ENCODE assay signal across 8 cellular contexts in the genomic region with DNA sequence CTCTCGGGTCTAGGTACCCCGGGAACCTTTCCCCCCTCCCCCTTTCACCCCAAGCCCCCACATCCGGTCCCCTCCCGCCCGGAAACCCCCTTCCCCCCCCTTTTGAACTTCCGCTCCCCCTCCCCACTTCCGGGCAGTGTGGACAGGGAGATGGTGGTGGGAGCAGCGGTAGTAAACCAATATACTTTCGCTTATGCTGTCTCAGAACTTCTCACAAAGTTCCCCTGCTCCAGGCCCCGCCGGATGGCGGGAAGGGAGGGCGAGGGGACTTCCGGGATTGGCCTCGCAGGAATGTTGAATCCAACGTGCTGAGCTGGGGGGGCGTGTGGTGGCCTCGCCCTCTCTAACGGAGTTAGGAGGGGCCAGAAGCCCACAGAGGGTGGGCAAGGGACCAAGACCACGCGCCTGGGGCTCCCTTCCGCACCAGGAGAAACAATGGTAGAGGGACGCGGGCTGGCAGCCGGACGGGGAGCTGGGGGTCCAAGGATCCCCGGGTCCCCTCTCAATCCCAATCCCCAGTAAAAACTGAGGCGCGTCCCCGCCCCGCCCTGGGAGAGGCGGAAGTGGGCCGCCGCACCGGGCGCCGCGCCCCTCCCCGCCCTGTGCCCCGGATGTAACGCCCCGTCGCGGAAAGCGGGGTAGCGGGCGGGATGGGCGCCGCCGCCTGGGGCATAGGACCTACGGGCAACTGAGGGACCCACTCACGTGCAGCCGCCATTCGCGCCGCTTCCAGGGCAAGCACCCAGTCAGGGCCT. TPM values are rescaled to one million over a fixed set of nuclear protein-coding genes. Genes with fewer than 3 reads are reported as not detected.
DNase-seq lines count a peak whose midpoint lies in the region; ATAC-seq and TF ChIP-seq lines count a peak whose summit lies in the region.

No MANE protein-coding gene starts in this region.

- ATAC-seq in GM18868 (IDR thresholded peaks at IDR 0.05; ENCODE audit: unreplicated experiment): no peak

- H3K27ac Mint-ChIP-seq in activated CD4-positive, alpha-beta T cell treated with anti-CD3 and anti-CD28 coated beads, Interleukin-2, amount 10 ng/mL, durations not matched to agents 7 days and 5 days: peak overlapping the region; percentile 99
- peak overlapping the region; percentile 90 for H3K27ac Mint-ChIP-seq in dendritic cell treated with granulocyte-macrophage colony-stimulating factor and Interleukin-4, amounts not matched to agents 40 ng/mL and 50 ng/mL, for 4 days

- H3K36me3 Mint-ChIP-seq in activated CD4-positive, alpha-beta T cell treated with anti-CD3 and anti-CD28 coated beads, Interleukin-2, amount 10 ng/mL, durations not matched to agents 7 days and 5 days (ENCODE audit: low read depth): peaks cover 47% of the 10 kb centered on the region
- H3K36me3 Mint-ChIP-seq in dendritic cell treated with granulocyte-macrophage colony-stimulating factor and Interleukin-4, amounts not matched to agents 40 ng/mL and 50 ng/mL, for 4 days (ENCODE audit: low read depth): peaks cover 63% of the 10 kb centered on the region

- WGBS in lower leg skin, 2 donors: 0% methylated on average over 27 to 37 of the region's 56 CpGs

- H3K4me1 Mint-ChIP-seq in activated CD4-positive, alpha-beta T cell treated with anti-CD3 and anti-CD28 coated beads, Interleukin-2, amount 10 ng/mL, durations not matched to agents 7 days and 5 days: peaks cover 47% of the 10 kb centered on the region
- H3K4me1 Mint-ChIP-seq in dendritic cell treated with granulocyte-macrophage colony-stimulating factor and Interleukin-4, amounts not matched to agents 40 ng/mL and 50 ng/mL, for 4 days (ENCODE audit: low read depth): peaks cover 68% of the 10 kb centered on the region

- TF ChIP-seq CTCF in lower leg skin (IDR thresholded peaks at IDR 0.05): no peak

- no peaks in the 10 kb centered on the region for H3K9me3 Mint-ChIP-seq in activated CD4-positive, alpha-beta T cell treated with anti-CD3 and anti-CD28 coated beads, Interleukin-2, amount 10 ng/mL, durations not matched to agents 7 days and 5 days
- no peaks in the 10 kb centered on the region for H3K9me3 Mint-ChIP-seq in dendritic cell treated with granulocyte-macrophage colony-stimulating factor and Interleukin-4, amounts not matched to agents 40 ng/mL and 50 ng/mL, for 4 days

- H3K4me3 ChIP-seq in lower leg skin (ENCODE audit: low read depth, poor library complexity, severe bottlenecking): peak overlapping the region; percentile 99

- CTCF ChIA-PET in activated CD4-positive, alpha-beta T cell treated with anti-CD3 and anti-CD28 coated beads, Interleukin-2, amount 10 ng/mL, durations not matched to agents 7 days and 5 days (lab: Charles Lee): interaction anchor here (0.6 to 0.8 kb wide), 2 partner anchors 9 to 20 kb away, joined by 3 read pairs; a partner anchor contains a TSS

- intact Hi-C loops in dendritic cell treated with granulocyte-macrophage colony-stimulating factor and Interleukin-4, amounts not matched to agents 40 ng/mL and 50 ng/mL, for 4 days (cut with micrococcal nuclease): loop anchor here (1.0 to 5.0 kb wide), 4 partner anchors 7 to 40 kb away; a partner anchor contains a TSS
- intact Hi-C loops in lower leg skin (cut with DNase I; ENCODE audit: low total_unique reads): no loop called here

- peak overlapping the region; percentile 92 for H3K4me3 Mint-ChIP-seq in activated CD4-positive, alpha-beta T cell treated with anti-CD3 and anti-CD28 coated beads, Interleukin-2, amount 10 ng/mL, durations not matched to agents 7 days and 5 days
- peak overlapping the region; percentile 84 for H3K4me3 Mint-ChIP-seq in dendritic cell treated with granulocyte-macrophage colony-stimulating factor and Interleukin-4, amounts not matched to agents 40 ng/mL and 50 ng/mL, for 4 days

- no peak for TF ChIP-seq POLR2A in lower leg skin (IDR thresholded peaks at IDR 0.05)

- DNase-seq in NK-92 treated with Interleukin-12 subunit alpha and Interleukin-12 subunit beta, amount 100 ng/mL, for 24 hours (lab: John Stamatoyannopoulos, UW): peak; percentile 55
- DNase-seq in NK-92 (lab: John Stamatoyannopoulos, UW; ENCODE audit: unreplicated experiment): no peak
- peak; percentile 48 for DNase-seq in NCI-H1105 (lab: John Stamatoyannopoulos, UW)
- peak; percentile 78 for DNase-seq in activated CD4-positive, alpha-beta T cell treated with anti-CD3 and anti-CD28 coated beads, Interleukin-2, amount 10 ng/mL, durations not matched to agents 7 days and 5 days
- DNase-seq in lower leg skin (ENCODE audit: low spot score in 2 of 2): peak; percentile 35 to 93
- DNase-seq in stimulated activated CD8-positive, alpha-beta memory T cell treated with anti-CD3 and anti-CD28 coated beads, Interleukin-15, amount 100 ng/mL, for 1 hour (ENCODE audit: low read depth): peak; percentile 32

- POLR2A ChIA-PET in activated CD4-positive, alpha-beta T cell treated with anti-CD3 and anti-CD28 coated beads, Interleukin-2, amount 10 ng/mL, durations not matched to agents 7 days and 5 days (lab: Charles Lee): interaction anchor here (1.0 to 6.2 kb wide), 2 partner anchors 14 to 20 kb away, joined by 3 to 44 read pairs; a partner anchor contains a TSS

- H3K27me3 Mint-ChIP-seq in activated CD4-positive, alpha-beta T cell treated with anti-CD3 and anti-CD28 coated beads, Interleukin-2, amount 10 ng/mL, durations not matched to agents 7 days and 5 days: no peaks in the 10 kb centered on the region
- H3K27me3 Mint-ChIP-seq in dendritic cell treated with granulocyte-macrophage colony-stimulating factor and Interleukin-4, amounts not matched to agents 40 ng/mL and 50 ng/mL, for 4 days: no peaks in the 10 kb centered on the region

RNA-seq across cellular contexts. Expression of a gene that starts 0.7 kb away (rescaled TPM):
- 1,000 to 10,000 TPM; 2,428 to 2,438 TPM for total RNA-seq in activated CD4-positive, alpha-beta T cell treated with anti-CD3 and anti-CD28 coated beads, Interleukin-2, amount 10 ng/mL, durations not matched to agents 7 days and 5 days
- 100 to 1,000 TPM; 479 to 709 (median 540) TPM for total RNA-seq in lower leg skin

RNA-seq across cellular contexts. Expression of a gene that starts 3.3 kb away (rescaled TPM):
- total RNA-seq in activated CD4-positive, alpha-beta T cell treated with anti-CD3 and anti-CD28 coated beads, Interleukin-2, amount 10 ng/mL, durations not matched to agents 7 days and 5 days: 10 to 100 TPM; 44.9 to 54.8 TPM
- 1 to 10 TPM; 1.0 to 7.9 (median 4.9) TPM for total RNA-seq in lower leg skin

RNA-seq across cellular contexts. Expression of a gene that starts 7.5 kb away (rescaled TPM):
- total RNA-seq in activated CD4-positive, alpha-beta T cell treated with anti-CD3 and anti-CD28 coated beads, Interleukin-2, amount 10 ng/mL, durations not matched to agents 7 days and 5 days: 100 to 1,000 TPM; 254 to 273 TPM
- 10 to 100 TPM; 66.3 to 95.4 (median 80.2) TPM for total RNA-seq in lower leg skin

RNA-seq across cellular contexts. Expression of a gene that starts 7.7 kb away (rescaled TPM):
- total RNA-seq in activated CD4-positive, alpha-beta T cell treated with anti-CD3 and anti-CD28 coated beads, Interleukin-2, amount 10 ng/mL, durations not matched to agents 7 days and 5 days: 10 to 100 TPM; 73.0 to 75.3 TPM
- total RNA-seq in lower leg skin: 10 to 100 TPM; 35.5 to 87.7 (median 59.2) TPM

RNA-seq across cellular contexts. Expression of a gene that starts 15.5 kb away (rescaled TPM):
- total RNA-seq in activated CD4-positive, alpha-beta T cell treated with anti-CD3 and anti-CD28 coated beads, Interleukin-2, amount 10 ng/mL, durations not matched to agents 7 days and 5 days: not detected
- total RNA-seq in lower leg skin: not detected

Comparison
In these comparisons a context has a peak if more than half of its experiments do, and no peak if none do; other contexts are left out.
1. RNA of a gene that starts 3.3 kb away (total RNA-seq): 44.9 to 54.8 TPM in activated CD4-positive, alpha-beta T cell treated with anti-CD3 and anti-CD28 coated beads, Interleukin-2, amount 10 ng/mL, durations not matched to agents 7 days and 5 days; 1.0 to 7.9 TPM in lower leg skin; every median in the first group is over 4 times any median in the second.